1 cellular context compared by ENCODE assay signal in genomic region chr16:57685633-57686032, GRCh38.
TF ChIP-seq lines count a peak whose summit lies in the region.

No MANE protein-coding gene starts in this region.

TF ChIP-seq in H1, 55 proteins besides CTCF, POLR2A, EP300 and RAD21:
- TF ChIP-seq NANOG (IDR thresholded peaks at IDR 0.05; ENCODE audit: insufficient read depth, low read depth, low read length, poor library complexity, severe bottlenecking) (no peak), EZH2 (IDR thresholded peaks at IDR 0.05; ENCODE audit: low read depth, low read length, severe bottlenecking) (no peak), PHF8 (conservative IDR thresholded peaks at IDR 0.05; ENCODE audit: low read depth, low read length) (no peak), TBP (IDR thresholded peaks at IDR 0.05; ENCODE audit: low read depth, low read length) (no peak), SIN3A (conservative IDR thresholded peaks at IDR 0.05 in 1 of 2, IDR thresholded peaks at IDR 0.05 in 1 of 2; ENCODE audit: low read depth in 1 of 2, low read length in 2 of 2) (no peak), CTBP2 (IDR thresholded peaks at IDR 0.05; ENCODE audit: borderline replicate concordance, insufficient read depth, insufficient read length, low read length) (no peak), SP4 (IDR thresholded peaks at IDR 0.05; ENCODE audit: low read length) (no peak)
